In genomic region chr21:14762734-14763694, GRCh38 we compare ENCODE assay signal across 1 cellular context.
TF ChIP-seq lines count a peak whose summit lies in the region.

No MANE protein-coding gene starts in this region.

TF ChIP-seq in GM12878, 131 proteins besides CTCF, POLR2A, EP300 and RAD21 (continued from another document and continues in another):
- TF ChIP-seq ZBTB40 (IDR thresholded peaks at IDR 0.05; ENCODE audit: borderline replicate concordance): no peak
- TF ChIP-seq GATAD2B (conservative IDR thresholded peaks at IDR 0.05; ENCODE audit: low read depth): no peak
- TF ChIP-seq CREM (IDR thresholded peaks at IDR 0.05; ENCODE audit: low read depth): peak; percentile 68
- no peak for TF ChIP-seq POU2F2 (IDR thresholded peaks at IDR 0.05; ENCODE audit: borderline replicate concordance, low read depth, low read length)
- no peak for TF ChIP-seq SMAD5 (IDR thresholded peaks at IDR 0.05; ENCODE audit: low read depth)
- no peak for TF ChIP-seq MEF2A (IDR thresholded peaks at IDR 0.05; ENCODE audit: insufficient read depth, low read depth, low read length)
- no peak for TF ChIP-seq E4F1 (IDR thresholded peaks at IDR 0.05; ENCODE audit: borderline replicate concordance, partially characterized antibody)
- no peak for TF ChIP-seq MYB (IDR thresholded peaks at IDR 0.05; ENCODE audit: borderline replicate concordance, low read depth, low read length)
- TF ChIP-seq ELK1 (IDR thresholded peaks at IDR 0.05; ENCODE audit: low read depth, low read length): no peak
- TF ChIP-seq PKNOX1 (IDR thresholded peaks at IDR 0.05): peak; percentile 37; the same call in 1 of the 2 replicates
- no peak for TF ChIP-seq RFX5 (IDR thresholded peaks at IDR 0.05; ENCODE audit: low read depth, low read length)
- 0 out of 2 replicates have a peak, but pooled peaks have one; percentile 24 for TF ChIP-seq MTA3 (IDR thresholded peaks at IDR 0.05; ENCODE audit: borderline replicate concordance, low read length)
- TF ChIP-seq BCLAF1 (IDR thresholded peaks at IDR 0.05): no peak
- TF ChIP-seq GABPA (IDR thresholded peaks at IDR 0.05; ENCODE audit: low read depth): no peak
- TF ChIP-seq MYC (IDR thresholded peaks at IDR 0.05; ENCODE audit: insufficient read depth, insufficient read length, insufficient replicate concordance, low read length, severe bottlenecking): no peak
- no peak for TF ChIP-seq REST (IDR thresholded peaks at IDR 0.05; ENCODE audit: low read depth, low read length)
- no peak for TF ChIP-seq ZBED1 (IDR thresholded peaks at IDR 0.05; ENCODE audit: borderline replicate concordance)
- TF ChIP-seq ZZZ3 (IDR thresholded peaks at IDR 0.05; ENCODE audit: control insufficient read depth, insufficient read length, low read depth): no peak
- TF ChIP-seq ATF2 (IDR thresholded peaks at IDR 0.05; ENCODE audit: low read length): peak; percentile 58
- TF ChIP-seq MLLT1 (IDR thresholded peaks at IDR 0.05): peak; percentile 55
- peak; percentile 81 for TF ChIP-seq MTA2 (IDR thresholded peaks at IDR 0.05; ENCODE audit: low read depth)
- no peak for TF ChIP-seq RBBP5 (conservative IDR thresholded peaks at IDR 0.05)
- no peak for TF ChIP-seq MAX (IDR thresholded peaks at IDR 0.05; ENCODE audit: low read depth, low read length)
- TF ChIP-seq JUND (IDR thresholded peaks at IDR 0.05; ENCODE audit: low read depth, low read length): no peak
- TF ChIP-seq CEBPB (IDR thresholded peaks at IDR 0.05; ENCODE audit: borderline replicate concordance in 1 of 2, low read depth in 2 of 2, low read length in 2 of 2): no peak
- peak; percentile 86; the same call in 1 of the 2 replicates for TF ChIP-seq BCL11A (IDR thresholded peaks at IDR 0.05; ENCODE audit: low read depth, low read length)
- TF ChIP-seq ETV6 (conservative IDR thresholded peaks at IDR 0.05 in 1 of 2, IDR thresholded peaks at IDR 0.05 in 1 of 2; ENCODE audit: borderline replicate concordance in 1 of 2, low read depth in 1 of 2): peak in 1 of 2 experiments; percentile 76; a peak in 2 of 4 replicates
- TF ChIP-seq ASH2L (IDR thresholded peaks at IDR 0.05; ENCODE audit: borderline replicate concordance, low read depth): no peak
- TF ChIP-seq ATF3 (IDR thresholded peaks at IDR 0.05; ENCODE audit: borderline replicate concordance, extremely low read depth, low read depth, low read length): no peak
- TF ChIP-seq TCF7 (IDR thresholded peaks at IDR 0.05; ENCODE audit: borderline replicate concordance): no peak
- TF ChIP-seq NFXL1 (IDR thresholded peaks at IDR 0.05; ENCODE audit: borderline replicate concordance): no peak
- TF ChIP-seq ZNF24 (IDR thresholded peaks at IDR 0.05): 0 out of 2 replicates have a peak, but pooled peaks have one; percentile 15
- peak; percentile 98 for TF ChIP-seq SPI1 (IDR thresholded peaks at IDR 0.05; ENCODE audit: borderline replicate concordance, insufficient read depth, low read depth, low read length)
- TF ChIP-seq HSF1 (IDR thresholded peaks at IDR 0.05; ENCODE audit: low read depth, low read length): no peak
- peak; percentile 61; the same call in 1 of the 2 replicates for TF ChIP-seq ATF7 (IDR thresholded peaks at IDR 0.05; ENCODE audit: low read depth)
- TF ChIP-seq NFIC (IDR thresholded peaks at IDR 0.05; ENCODE audit: low read depth, low read length): peak; percentile 91
- peak; percentile 87 for TF ChIP-seq NBN (IDR thresholded peaks at IDR 0.05)
- no peak for TF ChIP-seq ZNF274 (IDR thresholded peaks at IDR 0.05; ENCODE audit: insufficient read depth, insufficient read length)
